9 cellular contexts compared by ENCODE assay signal in the genomic region with DNA sequence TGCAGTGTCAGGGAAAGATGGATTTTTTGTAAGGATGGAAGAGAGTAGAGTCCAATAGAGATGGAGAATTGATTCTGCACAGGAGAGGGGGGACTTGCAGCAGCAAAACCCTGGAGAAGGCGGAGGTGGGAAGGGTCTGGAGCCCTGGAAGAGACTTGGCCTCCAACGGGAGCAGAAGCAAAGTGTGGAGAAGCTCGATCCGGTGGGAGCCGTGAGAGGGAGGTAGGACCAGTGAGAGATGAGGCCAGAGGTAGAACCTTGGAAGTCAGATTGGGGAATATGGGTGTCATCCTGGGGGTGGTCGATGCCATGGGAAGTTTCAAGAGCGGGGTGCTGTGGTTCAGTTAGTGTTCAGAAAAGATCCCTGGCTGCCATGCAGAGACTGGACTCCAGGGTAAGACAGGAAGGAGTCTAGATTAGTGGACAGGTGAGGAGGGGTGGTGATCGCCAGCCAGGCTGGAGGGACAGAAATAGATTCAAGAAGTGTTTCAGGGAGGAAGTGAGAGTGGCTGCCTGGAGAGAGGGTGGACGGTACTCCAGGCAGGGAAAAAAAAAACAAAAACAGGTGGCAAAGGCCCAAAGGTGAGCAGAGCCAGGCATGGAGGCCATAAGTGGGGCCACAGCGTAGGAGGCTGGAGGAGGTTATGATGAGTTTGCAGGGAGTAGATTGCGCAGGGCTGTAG. TPM values are rescaled to one million over a fixed set of nuclear protein-coding genes. Genes with fewer than 3 reads are reported as not detected.
DNase-seq lines count a peak whose midpoint lies in the region; ATAC-seq, FAIRE-seq and TF ChIP-seq lines count a peak whose summit lies in the region.
"Had no signal": no experiment of that assay in that cellular context is flagged by ENCODE, and none has a peak within 500 bp of the region (broad histone marks: within the 10 kb centered on the region; RNA-seq: fewer than 3 reads in every experiment).

No MANE protein-coding gene starts in this region.

- no peak overlapping the region for H2BK15ac ChIP-seq in IMR-90 (ENCODE audit: low read depth, low read length)

- H3K23ac ChIP-seq in IMR-90 (ENCODE audit: low read depth, low read length) = no peak overlapping the region

- no peak overlapping the region for H3K9ac ChIP-seq in IMR-90 (ENCODE audit: low read depth, low read length)
- H3K9ac ChIP-seq: SK-N-SH had no signal

- H2AK9ac ChIP-seq in IMR-90 (replicated peaks; ENCODE audit: low read depth, low read length, poor library complexity) = peak overlapping the region; percentile 63

- no peaks in the 10 kb centered on the region for H3K27me3 ChIP-seq in CD4-positive, alpha-beta T cell (ENCODE audit: control insufficient read depth, insufficient read depth, low read length)
- no peaks in the 10 kb centered on the region; the same call in 1 of the 2 replicates for H3K27me3 ChIP-seq in IMR-90 (ENCODE audit: control insufficient read depth, insufficient read depth, low read length)
- no peaks in the 10 kb centered on the region for H3K27me3 ChIP-seq in naive thymus-derived CD4-positive, alpha-beta T cell (ENCODE audit: control insufficient read depth in 2 of 2, insufficient read depth in 2 of 2, low read length in 2 of 2)

- no peak for FAIRE-seq in HTR-8/SVneo (lab: Jason Lieb, UNC)

- peaks cover 18% of the 10 kb centered on the region for H3K4me1 ChIP-seq in IMR-90 (ENCODE audit: control insufficient read depth, insufficient read depth, low read length)
- H3K4me1 ChIP-seq in naive thymus-derived CD4-positive, alpha-beta T cell (ENCODE audit: control insufficient read depth in 2 of 2, insufficient read depth in 2 of 2, low read length in 2 of 2) = peaks cover 39 to 46% of the 10 kb centered on the region in 2 donors

- no peak overlapping the region for H3K4me2 ChIP-seq in IMR-90 (ENCODE audit: low read depth, low read length)
- H3K4me2 ChIP-seq: SK-N-SH had no signal

- no peak overlapping the region for H4K8ac ChIP-seq in IMR-90 (ENCODE audit: low read depth in 2 of 2, low read length in 2 of 2)

- H4K20me1 ChIP-seq in IMR-90 (ENCODE audit: insufficient read depth, low read length) = peaks cover 30% of the 10 kb centered on the region

- H3K14ac ChIP-seq in IMR-90 (replicated peaks; ENCODE audit: low read depth, low read length) = no peak overlapping the region

- H3K18ac ChIP-seq in IMR-90 (ENCODE audit: low read depth, low read length) = no peak overlapping the region

- H2AFZ ChIP-seq in IMR-90 (replicated peaks; ENCODE audit: low read length, poor library complexity) = no peak overlapping the region

- H3K27ac ChIP-seq in CD4-positive, alpha-beta T cell (ENCODE audit: low read depth, low read length) = peak overlapping the region; percentile 42
- no peak overlapping the region for H3K27ac ChIP-seq in IMR-90 (ENCODE audit: insufficient read depth, low read length)
- H3K27ac ChIP-seq in naive thymus-derived CD4-positive, alpha-beta T cell (ENCODE audit: low read depth, low read length) = peak overlapping the region; percentile 64

- H3K9me3 ChIP-seq in CD4-positive, alpha-beta T cell (ENCODE audit: control insufficient read depth, low read length) = no peaks in the 10 kb centered on the region
- no peaks in the 10 kb centered on the region for H3K9me3 ChIP-seq in IMR-90 (ENCODE audit: control insufficient read depth, insufficient read depth, low read length)
- no peaks in the 10 kb centered on the region for H3K9me3 ChIP-seq in naive thymus-derived CD4-positive, alpha-beta T cell (ENCODE audit: control insufficient read depth in 2 of 3, low read length in 3 of 3)
- H3K9me3 ChIP-seq: SK-N-SH had no signal

- no peak overlapping the region for H3K4me3 ChIP-seq in IMR-90 (ENCODE audit: insufficient read depth, low read depth, low read length)
- H3K4me3 ChIP-seq in naive thymus-derived CD4-positive, alpha-beta T cell (ENCODE audit: low read length) = no peak overlapping the region

- WGBS in IMR-90 (ENCODE audit: extremely low coverage in 2 of 2, insufficient read length in 1 of 2), 2 experiments = 74% methylated on average over 6 of the region's 11 CpGs; no CpG with 5 or more reads in 1 of the 2 experiments

- intact Hi-C loops in CD4-positive, alpha-beta T cell (cut with DNase I, micrococcal nuclease) = loop anchor here (5.0 to 10.0 kb wide), 2 partner anchors 425 to 632 kb away; no protein-coding TSS in a partner anchor
- intact Hi-C loops in IMR-90 (cut with micrococcal nuclease) = loop anchor here (5.0 kb wide), 1 partner anchor 67 kb away; no protein-coding TSS in a partner anchor
- intact Hi-C loops in naive thymus-derived CD4-positive, alpha-beta T cell (cut with micrococcal nuclease) = no loop called here

- no peaks in the 10 kb centered on the region for H3K9me3 Mint-ChIP-seq in CD4-positive, alpha-beta T cell
- no peaks in the 10 kb centered on the region for H3K9me3 Mint-ChIP-seq in activated naive CD8-positive, alpha-beta T cell treated with anti-CD3 and anti-CD28 coated beads for 36 hours
- peaks cover 0 to 4% (median 0%) of the 10 kb centered on the region in 11 donors for H3K9me3 Mint-ChIP-seq in naive thymus-derived CD4-positive, alpha-beta T cell

- BruUV-seq in IMR-90 (replicated peaks; lab: Mats Ljungman, UMichigan) = no TSS peak

- H3K27ac Mint-ChIP-seq in CD4-positive, alpha-beta T cell = peak overlapping the region; percentile 91
- peak overlapping the region; percentile 93 for H3K27ac Mint-ChIP-seq in activated naive CD8-positive, alpha-beta T cell treated with anti-CD3 and anti-CD28 coated beads for 36 hours
- H3K27ac Mint-ChIP-seq in naive thymus-derived CD4-positive, alpha-beta T cell = peak overlapping the region; percentile 80 to 97 (median 93)

- H3K9me1 ChIP-seq in IMR-90 (ENCODE audit: insufficient read depth, low read length) = peaks cover 25% of the 10 kb centered on the region

- no peak for TF ChIP-seq RAD21 in IMR-90 (IDR thresholded peaks at IDR 0.05; ENCODE audit: low read length)

- no peak overlapping the region for H3K56ac ChIP-seq in IMR-90 (ENCODE audit: extremely low read depth, insufficient read depth, low read length)

- peak overlapping the region; percentile 75 for H3K4me3 Mint-ChIP-seq in CD4-positive, alpha-beta T cell
- peak overlapping the region; percentile 94 for H3K4me3 Mint-ChIP-seq in activated naive CD8-positive, alpha-beta T cell treated with anti-CD3 and anti-CD28 coated beads for 36 hours
- peak overlapping the region; percentile 57 to 97 (median 86) for H3K4me3 Mint-ChIP-seq in naive thymus-derived CD4-positive, alpha-beta T cell

- H2BK20ac ChIP-seq in IMR-90 (ENCODE audit: low read depth, low read length) = no peak overlapping the region

- peaks cover 32 to 72% of the 10 kb centered on the region in 2 experiments; a peak in 3 of 4 replicates for H3K79me1 ChIP-seq in IMR-90 (ENCODE audit: low read depth in 1 of 2, low read length in 2 of 2)

- H3K36me3 Mint-ChIP-seq in CD4-positive, alpha-beta T cell (ENCODE audit: low read depth) = peaks cover 27% of the 10 kb centered on the region
- peaks cover 41% of the 10 kb centered on the region for H3K36me3 Mint-ChIP-seq in activated naive CD8-positive, alpha-beta T cell treated with anti-CD3 and anti-CD28 coated beads for 36 hours
- peaks cover 0 to 19% (median 4%) of the 10 kb centered on the region in 5 donors for H3K36me3 Mint-ChIP-seq in naive thymus-derived CD4-positive, alpha-beta T cell

- H3K27me3 Mint-ChIP-seq in CD4-positive, alpha-beta T cell = no peaks in the 10 kb centered on the region
- no peaks in the 10 kb centered on the region for H3K27me3 Mint-ChIP-seq in activated naive CD8-positive, alpha-beta T cell treated with anti-CD3 and anti-CD28 coated beads for 36 hours
- H3K27me3 Mint-ChIP-seq in naive thymus-derived CD4-positive, alpha-beta T cell = peaks cover 0 to 3% (median 0%) of the 10 kb centered on the region in 5 donors

- in situ Hi-C loops in IMR-90 (cut with MboI; ENCODE audit: low sequenced_read_pairs) = no loop called here

- H4K91ac ChIP-seq in IMR-90 (ENCODE audit: insufficient read depth, low read depth, low read length) = no peak overlapping the region

- no peak for TF ChIP-seq POLR2A in IMR-90 (IDR thresholded peaks at IDR 0.05; ENCODE audit: low read depth, low read length)

- H2BK5ac ChIP-seq in IMR-90 (ENCODE audit: low read depth, low read length, poor library complexity, severe bottlenecking) = no peak overlapping the region

- H2BK120ac ChIP-seq in IMR-90 (ENCODE audit: low read depth, low read length) = no peak overlapping the region

- peaks cover 12% of the 10 kb centered on the region for H3K36me3 ChIP-seq in IMR-90 (ENCODE audit: control insufficient read depth, insufficient read depth, low read length)
- H3K36me3 ChIP-seq in naive thymus-derived CD4-positive, alpha-beta T cell (ENCODE audit: control insufficient read depth in 2 of 3, insufficient read depth in 3 of 3, low read length in 3 of 3) = peaks cover 0 to 21% (median 9%) of the 10 kb centered on the region in 3 experiments

- peaks cover 61% of the 10 kb centered on the region for H3K4me1 Mint-ChIP-seq in CD4-positive, alpha-beta T cell (ENCODE audit: low read depth)
- H3K4me1 Mint-ChIP-seq in activated naive CD8-positive, alpha-beta T cell treated with anti-CD3 and anti-CD28 coated beads for 36 hours = peaks cover 38% of the 10 kb centered on the region
- peaks cover 48 to 76% (median 57%) of the 10 kb centered on the region in 7 donors for H3K4me1 Mint-ChIP-seq in naive thymus-derived CD4-positive, alpha-beta T cell

- ATAC-seq in CD4-positive, alpha-beta T cell (ENCODE audit: poor library complexity) = no peak
- ATAC-seq in IMR-90 (ENCODE audit: low read depth) (no peak), GM19328 (IDR thresholded peaks at IDR 0.05; ENCODE audit: unreplicated experiment) (no peak), HG03139 (IDR thresholded peaks at IDR 0.05; ENCODE audit: unreplicated experiment) (no peak), HG03135 (IDR thresholded peaks at IDR 0.05; ENCODE audit: unreplicated experiment) (no peak)
- ATAC-seq in naive thymus-derived CD4-positive, alpha-beta T cell = no peak

- H4K5ac ChIP-seq in IMR-90 (ENCODE audit: low read depth, low read length) = no peak overlapping the region

- no peak for TF ChIP-seq CTCF in CD4-positive, alpha-beta T cell (IDR thresholded peaks at IDR 0.05)
- TF ChIP-seq CTCF in IMR-90 (conservative IDR thresholded peaks at IDR 0.05; ENCODE audit: low read depth, low read length) = no peak

- no peak overlapping the region for H3K4ac ChIP-seq in IMR-90 (ENCODE audit: low read depth, low read length)

- dilution Hi-C loops in IMR-90 (cut with HindIII; ENCODE audit: low sequenced_read_pairs, unreplicated experiment) = no loop called here

- H2AK5ac ChIP-seq in IMR-90 (ENCODE audit: low read depth, low read length) = no peak overlapping the region

- CTCF ChIA-PET in CD4-positive, alpha-beta T cell (lab: Charles Lee) = no interaction called here
- CTCF ChIA-PET in IMR-90 (lab: Yijun Ruan, JAX) = no interaction called here
- CTCF ChIA-PET in naive thymus-derived CD4-positive, alpha-beta T cell (lab: Charles Lee) = no interaction called here

- DNase-seq in CD4-positive, alpha-beta T cell = no peak
- DNase-seq in IMR-90 (no peak), HTR-8/SVneo (ENCODE audit: insufficient read length, low spot score) (no peak)
- no peak for DNase-seq in activated naive CD8-positive, alpha-beta T cell treated with anti-CD3 and anti-CD28 coated beads for 36 hours
- DNase-seq in naive thymus-derived CD4-positive, alpha-beta T cell = no peak
- DNase-seq: SK-N-SH had no signal

- POLR2A ChIA-PET in CD4-positive, alpha-beta T cell (lab: Charles Lee) = no interaction called here
- POLR2A ChIA-PET in IMR-90 (lab: Charles Lee; ENCODE audit: unreplicated experiment) = no interaction called here
- POLR2A ChIA-PET in naive thymus-derived CD4-positive, alpha-beta T cell (lab: Charles Lee) = no interaction called here

RNA-seq across cellular contexts. Expression of gene PPP5C, which starts 2.6 kb away (rescaled TPM):
- total RNA-seq in CD4-positive, alpha-beta T cell = 10 to 100 TPM; 18.9 to 20.2 TPM
- 68.9 and 80.5 TPM in 2 replicates for total RNA-seq in IMR-90 (2012; rRNA removed)
- polyA plus RNA-seq in IMR-90 (2012; rRNA removed) = 128 and 133 TPM in 2 replicates
- polyA plus RNA-seq in IMR-90 (2012; cell fraction: cytosol; rRNA removed) = 103 and 109 TPM in 2 replicates
- polyA plus RNA-seq in IMR-90 (2012; cell fraction: nucleus; rRNA removed; ENCODE audit: low replicate concordance) = 214 and 279 TPM in 2 replicates
- 100 to 1,000 TPM; 123 to 132 TPM for total RNA-seq in activated naive CD8-positive, alpha-beta T cell treated with anti-CD3 and anti-CD28 coated beads for 36 hours
- 100 to 1,000 TPM in 1 of 5 experiments, 10 to 100 TPM in 4; 41.4 to 107 (median 52.0) TPM for total RNA-seq in naive thymus-derived CD4-positive, alpha-beta T cell
- polyA plus RNA-seq in naive thymus-derived CD4-positive, alpha-beta T cell = 10 to 100 TPM; 17.4 to 34.8 TPM

RNA-seq across cellular contexts. Expression of gene HIF3A, which starts 52.6 kb away (rescaled TPM):
- total RNA-seq in CD4-positive, alpha-beta T cell = not detected
- total RNA-seq in IMR-90 (2012; rRNA removed) = not detected in 2 replicates
- polyA plus RNA-seq in IMR-90 (2012; rRNA removed) = 0.02 and 0.19 TPM in 2 replicates
- 0.03 TPM in 1 of 2 replicates, not detected in the other for polyA plus RNA-seq in IMR-90 (2012; cell fraction: cytosol; rRNA removed)
- polyA plus RNA-seq in IMR-90 (2012; cell fraction: nucleus; rRNA removed; ENCODE audit: low replicate concordance) = 0.13 and 0.23 TPM in 2 replicates
- not detected for total RNA-seq in activated naive CD8-positive, alpha-beta T cell treated with anti-CD3 and anti-CD28 coated beads for 36 hours
- not detected for total RNA-seq in naive thymus-derived CD4-positive, alpha-beta T cell
- polyA plus RNA-seq in naive thymus-derived CD4-positive, alpha-beta T cell = not detected

Comparison
In these comparisons a context has a peak if more than half of its experiments do, and no peak if none do; other contexts are left out.
1. intact Hi-C loops: an anchor here in CD4-positive, alpha-beta T cell (5.0 to 10.0 kb wide) and IMR-90 (5.0 kb wide); none called in naive thymus-derived CD4-positive, alpha-beta T cell.